23 cellular contexts compared by ENCODE assay signal in the genomic region with DNA sequence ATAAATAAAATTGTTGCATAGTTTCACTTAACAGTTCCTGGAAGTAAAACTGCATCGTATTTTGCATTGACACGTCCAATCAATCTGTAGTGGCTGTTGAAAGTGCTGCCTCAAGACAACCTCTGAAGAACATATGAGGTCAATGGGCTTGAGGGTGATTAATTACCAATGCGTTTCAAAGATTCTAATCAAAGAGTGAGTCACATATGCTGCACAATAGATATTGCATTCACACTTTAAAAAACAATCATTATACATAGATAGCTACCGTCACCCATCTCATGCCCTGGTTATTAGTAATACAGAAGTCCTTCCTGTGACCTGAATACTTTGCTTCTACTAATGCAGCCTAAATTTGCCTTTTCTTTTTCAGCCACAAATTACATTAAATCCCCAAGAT.
"Had no signal": no experiment of that assay in that cellular context is flagged by ENCODE, and none has a peak within 500 bp of the region (broad histone marks: within the 10 kb centered on the region; RNA-seq: fewer than 3 reads in every experiment).

No MANE protein-coding gene starts in this region.

- DNase-seq: activated CD4-positive, alpha-beta memory T cell treated with anti-CD3 and anti-CD28 coated beads for 36 hours; activated CD4-positive, alpha-beta T cell treated with anti-CD3 and anti-CD28 coated beads, Interleukin-2, amount 10 ng/mL, durations not matched to agents 7 days and 5 days; activated CD4-positive, CD25-positive, alpha-beta regulatory T cell; activated CD8-positive, alpha-beta memory T cell treated with anti-CD3 and anti-CD28 coated beads for 24 hours; activated effector memory CD4-positive, alpha-beta T cell treated with anti-CD3 and anti-CD28 coated beads, Interleukin-2, amount 50 U/mL, for 16 hours; activated naive CD4-positive, alpha-beta T cell treated with Interleukin-2 at 50 U/mL for 16 hours; activated T-cell treated with anti-CD3 and anti-CD28 coated beads, Interleukin-2, amount 50 U/mL, for 4 hours; amygdala; brain microvascular endothelial cell; MM.1S; NCI-H1105; NCI-H1436; NCI-H1694 treated with DMSO at 0.1 percent for 48 hours; NCI-H2029 treated with DMSO at 0.1 percent for 48 hours; NCI-H510A treated with DMSO at 0.1 percent for 48 hours; NCI-H69; NK-92 treated with Interleukin-12 subunit alpha and Interleukin-12 subunit beta, amount 100 ng/mL, for 24 hours; OCI-M1; Right ventricle myocardium superior; RPMI8226; SJCRH30; SK-N-SH; T-helper 1 cell had no signal
